Comparison of ENCODE assay signal across 12 cellular contexts in genomic region chr11:66106786-66107599, GRCh38. TPM values are rescaled to one million over a fixed set of nuclear protein-coding genes. Genes with fewer than 3 reads are reported as not detected.
DNase-seq lines count a peak whose midpoint lies in the region; ATAC-seq and TF ChIP-seq lines count a peak whose summit lies in the region.
"Had no signal": no experiment of that assay in that cellular context is flagged by ENCODE, and none has a peak within 500 bp of the region (broad histone marks: within the 10 kb centered on the region; RNA-seq: fewer than 3 reads in every experiment).

No MANE protein-coding gene starts in this region.

- H2BK5ac ChIP-seq in mesenchymal stem cell (ENCODE audit: low read depth, low read length, poor library complexity, severe bottlenecking): no peak overlapping the region

- no peaks in the 10 kb centered on the region for H3K9me3 ChIP-seq in CD4-positive, alpha-beta T cell (ENCODE audit: control insufficient read depth, low read length)
- H3K9me3 ChIP-seq in mesenchymal stem cell (ENCODE audit: control insufficient read depth, low read length): no peaks in the 10 kb centered on the region

- peak overlapping the region; percentile 36 for H4K91ac ChIP-seq in mesenchymal stem cell (ENCODE audit: low read length)

- H3K9me3 Mint-ChIP-seq in CD4-positive, alpha-beta T cell: no peaks in the 10 kb centered on the region
- H3K9me3 Mint-ChIP-seq in activated T-cell treated with anti-CD3 and anti-CD28 coated beads, Interleukin-2, amount 50 U/mL, for 4 hours: no peaks in the 10 kb centered on the region
- H3K9me3 Mint-ChIP-seq: nephron had no signal

- TF ChIP-seq CTCF in CD4-positive, alpha-beta T cell (IDR thresholded peaks at IDR 0.05): no peak
- TF ChIP-seq CTCF in dorsolateral prefrontal cortex (IDR thresholded peaks at IDR 0.05 in 54 of 56, conservative IDR thresholded peaks at IDR 0.05 in 2 of 56; ENCODE audit: low read depth in 1 of 56, partially characterized antibody in 56 of 56): no peak

- no peak overlapping the region for H2AK5ac ChIP-seq in mesenchymal stem cell (ENCODE audit: low read length, severe bottlenecking)

- peaks cover 59% of the 10 kb centered on the region for H3K36me3 Mint-ChIP-seq in CD4-positive, alpha-beta T cell (ENCODE audit: low read depth)
- H3K36me3 Mint-ChIP-seq in activated T-cell treated with anti-CD3 and anti-CD28 coated beads, Interleukin-2, amount 50 U/mL, for 4 hours (ENCODE audit: insufficient read depth): peaks cover 11% of the 10 kb centered on the region

- H3K23ac ChIP-seq in mesenchymal stem cell (ENCODE audit: low read length in 2 of 2): no peak overlapping the region

- H3K4me3 ChIP-seq in mesenchymal stem cell (ENCODE audit: insufficient read depth in 1 of 2, low read depth in 1 of 2, low read length in 2 of 2) (no peak overlapping the region), dorsolateral prefrontal cortex (no peak overlapping the region)

- no peak overlapping the region for H2BK120ac ChIP-seq in mesenchymal stem cell (ENCODE audit: low read depth, low read length)

- no peak for DNase-seq in CD4-positive, alpha-beta T cell
- DNase-seq in HCEC 1CT (peak; percentile 17), mesenchymal stem cell (no peak), GOT3 (lab: John Stamatoyannopoulos, UW) (no peak), D341Med (ENCODE audit: low spot score) (no peak), dorsolateral prefrontal cortex (no peak)
- DNase-seq in activated T-cell treated with anti-CD3 and anti-CD28 coated beads, Interleukin-2, amount 50 U/mL, for 4 hours: no peak
- DNase-seq: activated CD8-positive, alpha-beta memory T cell treated with anti-CD3 and anti-CD28 coated beads, Interleukin-2, amount 50 U/mL, for 48 hours; NCI-H1930; SHP77 had no signal

- POLR2A ChIA-PET in CD4-positive, alpha-beta T cell (lab: Charles Lee): interaction anchor here (1.0 kb wide), 1 partner anchor 9 kb away, joined by 4 read pairs; no protein-coding TSS in a partner anchor

- no peak overlapping the region for H3K9ac ChIP-seq in mesenchymal stem cell (ENCODE audit: low read length)

- peak overlapping the region in 1 of 2 experiments; percentile 11 for H2BK12ac ChIP-seq in mesenchymal stem cell (ENCODE audit: low read length in 2 of 2)

- peaks cover 42% of the 10 kb centered on the region for H3K79me1 ChIP-seq in mesenchymal stem cell (replicated peaks; ENCODE audit: low read length, poor library complexity, severe bottlenecking)

- no peak for ATAC-seq in CD4-positive, alpha-beta T cell (ENCODE audit: poor library complexity)
- ATAC-seq in activated T-cell treated with anti-CD3 and anti-CD28 coated beads, Interleukin-2, amount 50 U/mL, for 4 hours: peak; percentile 35 to 55
- ATAC-seq in GM21619 (IDR thresholded peaks at IDR 0.05; ENCODE audit: unreplicated experiment): no peak

- peak overlapping the region; percentile 83 for H3K27ac Mint-ChIP-seq in CD4-positive, alpha-beta T cell

- no peak overlapping the region for H3K4ac ChIP-seq in mesenchymal stem cell (ENCODE audit: low read depth in 1 of 2, low read length in 2 of 2)

- H3K14ac ChIP-seq in mesenchymal stem cell (ENCODE audit: low read length in 2 of 2): no peak overlapping the region

- peak overlapping the region in 1 of 2 experiments; percentile 13 for H3K18ac ChIP-seq in mesenchymal stem cell (ENCODE audit: low read depth in 1 of 2, low read length in 2 of 2)

- H3K4me1 Mint-ChIP-seq in CD4-positive, alpha-beta T cell (ENCODE audit: low read depth): peaks cover 82% of the 10 kb centered on the region
- H3K4me1 Mint-ChIP-seq in activated T-cell treated with anti-CD3 and anti-CD28 coated beads, Interleukin-2, amount 50 U/mL, for 4 hours (ENCODE audit: low read depth): peaks cover 80% of the 10 kb centered on the region

- H2AFZ ChIP-seq in mesenchymal stem cell (ENCODE audit: low read depth, low read length): no peak overlapping the region

- H3K36me3 ChIP-seq in mesenchymal stem cell (ENCODE audit: control insufficient read depth in 1 of 2, insufficient read depth in 2 of 2, low read depth in 1 of 2, low read length in 2 of 2): peaks cover 0 to 5% of the 10 kb centered on the region in 2 experiments

- peak overlapping the region; percentile 49 for H4K8ac ChIP-seq in mesenchymal stem cell (ENCODE audit: low read length)

- intact Hi-C loops in CD4-positive, alpha-beta T cell (cut with DNase I, micrococcal nuclease): no loop called here
- intact Hi-C loops in dorsolateral prefrontal cortex (cut with DNase I): no loop called here

- peak overlapping the region; percentile 30 for H3K4me3 Mint-ChIP-seq in CD4-positive, alpha-beta T cell
- peak overlapping the region; percentile 19 for H3K4me3 Mint-ChIP-seq in activated T-cell treated with anti-CD3 and anti-CD28 coated beads, Interleukin-2, amount 50 U/mL, for 4 hours
- H3K4me3 Mint-ChIP-seq: nephron had no signal

- WGBS in mesenchymal stem cell: 58% methylated on average over 3 of the region's 4 CpGs

- no peaks in the 10 kb centered on the region for H3K27me3 Mint-ChIP-seq in CD4-positive, alpha-beta T cell
- no peaks in the 10 kb centered on the region for H3K27me3 Mint-ChIP-seq in activated T-cell treated with anti-CD3 and anti-CD28 coated beads, Interleukin-2, amount 50 U/mL, for 4 hours (ENCODE audit: low read depth)

- H3K27ac ChIP-seq in CD4-positive, alpha-beta T cell (ENCODE audit: low read depth, low read length): no peak overlapping the region
- H3K27ac ChIP-seq in mesenchymal stem cell (ENCODE audit: low read length, poor library complexity, severe bottlenecking) (no peak overlapping the region), dorsolateral prefrontal cortex (no peak overlapping the region)

- no peak overlapping the region for H3K4me2 ChIP-seq in mesenchymal stem cell (ENCODE audit: low read length, poor library complexity, severe bottlenecking)

- CTCF ChIA-PET in CD4-positive, alpha-beta T cell (lab: Charles Lee): interaction anchor here (0.9 to 1.7 kb wide), 3 partner anchors 19 to 38 kb away, joined by 3 to 4 read pairs (median 4); no protein-coding TSS in a partner anchor

- peak overlapping the region; percentile 28 for H2BK15ac ChIP-seq in mesenchymal stem cell (ENCODE audit: low read depth, poor library complexity, severe bottlenecking)

- no peaks in the 10 kb centered on the region for H3K27me3 ChIP-seq in CD4-positive, alpha-beta T cell (ENCODE audit: control insufficient read depth, insufficient read depth, low read length)
- H3K27me3 ChIP-seq in mesenchymal stem cell (ENCODE audit: control insufficient read depth in 1 of 2, insufficient read depth in 1 of 2, low read length in 2 of 2) (no peaks in the 10 kb centered on the region), dorsolateral prefrontal cortex (no peaks in the 10 kb centered on the region)

- peaks cover 7% of the 10 kb centered on the region for H3K4me1 ChIP-seq in mesenchymal stem cell (ENCODE audit: control insufficient read depth, insufficient read depth, low read depth, low read length)

RNA-seq across cellular contexts. Expression of gene PACS1, which starts 36.9 kb away (rescaled TPM):
- 100 to 1,000 TPM; 179 to 183 TPM for total RNA-seq in CD4-positive, alpha-beta T cell
- 10 to 100 TPM; 43.4 to 46.3 (median 44.8) TPM for total RNA-seq in activated T-cell treated with anti-CD3 and anti-CD28 coated beads, Interleukin-2, amount 50 U/mL, for 4 hours
- polyA plus RNA-seq in mesenchymal stem cell (2013, experiment 1 of 2): 52.9 TPM
- 52.3 TPM for polyA plus RNA-seq in mesenchymal stem cell (2013, experiment 2 of 2)
- total RNA-seq in dorsolateral prefrontal cortex: 100 to 1,000 TPM in 42 of 120 experiments, 10 to 100 TPM in 78; 58.1 to 131 (median 95.3) TPM

RNA-seq across cellular contexts. Expression of gene SF3B2, which starts 54.8 kb away (rescaled TPM):
- 100 to 1,000 TPM; 182 to 196 TPM for total RNA-seq in CD4-positive, alpha-beta T cell
- total RNA-seq in activated T-cell treated with anti-CD3 and anti-CD28 coated beads, Interleukin-2, amount 50 U/mL, for 4 hours: 100 to 1,000 TPM; 368 to 384 (median 376) TPM
- 117 TPM for polyA plus RNA-seq in mesenchymal stem cell (2013, experiment 1 of 2)
- 114 TPM for polyA plus RNA-seq in mesenchymal stem cell (2013, experiment 2 of 2)
- 100 to 1,000 TPM; 120 to 225 (median 154) TPM for total RNA-seq in dorsolateral prefrontal cortex

RNA-seq across cellular contexts. Expression of gene GAL3ST3, which starts 58.0 kb away (rescaled TPM):
- total RNA-seq in CD4-positive, alpha-beta T cell: not detected
- total RNA-seq in activated T-cell treated with anti-CD3 and anti-CD28 coated beads, Interleukin-2, amount 50 U/mL, for 4 hours: not detected
- 0.03 TPM for polyA plus RNA-seq in mesenchymal stem cell (2013, experiment 1 of 2)
- 0.04 TPM for polyA plus RNA-seq in mesenchymal stem cell (2013, experiment 2 of 2)
- total RNA-seq in dorsolateral prefrontal cortex: 10 to 100 TPM in 73 of 120 experiments, 1 to 10 TPM in 47; 3.8 to 17.5 (median 10.5) TPM

Comparison
In these comparisons a context has a peak if more than half of its experiments do, and no peak if none do; other contexts are left out.
1. ATAC-seq: peak in activated T-cell treated with anti-CD3 and anti-CD28 coated beads, Interleukin-2, amount 50 U/mL, for 4 hours (2 of 2); none in CD4-positive, alpha-beta T cell (single experiment) and GM21619 (single experiment).